ENCODE assay signal across 1 cellular context in the genomic region with DNA sequence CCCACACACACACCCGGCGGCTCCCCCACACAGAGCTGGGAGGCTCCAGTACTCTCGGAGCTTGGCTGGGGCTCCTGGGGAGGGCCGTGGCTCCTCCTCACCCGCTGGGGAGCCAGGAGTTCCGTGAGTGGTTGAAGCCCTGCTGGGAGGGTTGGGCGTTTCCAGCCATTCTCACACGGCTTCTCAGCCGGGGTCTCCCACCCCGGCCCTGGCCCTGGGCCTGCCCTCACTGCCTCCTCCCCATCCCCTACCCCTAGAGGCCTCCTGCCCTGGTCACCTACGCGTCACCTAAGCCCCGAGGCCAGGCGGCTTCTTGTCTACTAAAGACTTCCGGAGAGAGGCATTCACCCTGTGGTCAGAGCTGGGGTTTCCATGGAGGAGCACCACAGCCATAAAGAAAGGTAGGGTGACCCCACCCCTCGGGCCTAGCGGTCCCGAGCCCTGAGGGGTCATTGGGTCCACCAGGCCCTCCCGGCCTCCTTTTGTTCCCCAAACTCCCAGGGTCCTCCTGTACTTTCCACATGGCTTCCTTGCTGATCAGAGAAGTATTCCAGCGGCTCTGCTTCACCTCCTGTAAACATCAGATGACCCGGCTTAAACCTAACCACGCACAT.
TF ChIP-seq lines count a peak whose summit lies in the region.

No MANE protein-coding gene starts in this region.

TF ChIP-seq in HepG2, 621 proteins besides CTCF, POLR2A, EP300 and RAD21 (continued from another document and continues in another):
- TF ChIP-seq, protein P1, sequence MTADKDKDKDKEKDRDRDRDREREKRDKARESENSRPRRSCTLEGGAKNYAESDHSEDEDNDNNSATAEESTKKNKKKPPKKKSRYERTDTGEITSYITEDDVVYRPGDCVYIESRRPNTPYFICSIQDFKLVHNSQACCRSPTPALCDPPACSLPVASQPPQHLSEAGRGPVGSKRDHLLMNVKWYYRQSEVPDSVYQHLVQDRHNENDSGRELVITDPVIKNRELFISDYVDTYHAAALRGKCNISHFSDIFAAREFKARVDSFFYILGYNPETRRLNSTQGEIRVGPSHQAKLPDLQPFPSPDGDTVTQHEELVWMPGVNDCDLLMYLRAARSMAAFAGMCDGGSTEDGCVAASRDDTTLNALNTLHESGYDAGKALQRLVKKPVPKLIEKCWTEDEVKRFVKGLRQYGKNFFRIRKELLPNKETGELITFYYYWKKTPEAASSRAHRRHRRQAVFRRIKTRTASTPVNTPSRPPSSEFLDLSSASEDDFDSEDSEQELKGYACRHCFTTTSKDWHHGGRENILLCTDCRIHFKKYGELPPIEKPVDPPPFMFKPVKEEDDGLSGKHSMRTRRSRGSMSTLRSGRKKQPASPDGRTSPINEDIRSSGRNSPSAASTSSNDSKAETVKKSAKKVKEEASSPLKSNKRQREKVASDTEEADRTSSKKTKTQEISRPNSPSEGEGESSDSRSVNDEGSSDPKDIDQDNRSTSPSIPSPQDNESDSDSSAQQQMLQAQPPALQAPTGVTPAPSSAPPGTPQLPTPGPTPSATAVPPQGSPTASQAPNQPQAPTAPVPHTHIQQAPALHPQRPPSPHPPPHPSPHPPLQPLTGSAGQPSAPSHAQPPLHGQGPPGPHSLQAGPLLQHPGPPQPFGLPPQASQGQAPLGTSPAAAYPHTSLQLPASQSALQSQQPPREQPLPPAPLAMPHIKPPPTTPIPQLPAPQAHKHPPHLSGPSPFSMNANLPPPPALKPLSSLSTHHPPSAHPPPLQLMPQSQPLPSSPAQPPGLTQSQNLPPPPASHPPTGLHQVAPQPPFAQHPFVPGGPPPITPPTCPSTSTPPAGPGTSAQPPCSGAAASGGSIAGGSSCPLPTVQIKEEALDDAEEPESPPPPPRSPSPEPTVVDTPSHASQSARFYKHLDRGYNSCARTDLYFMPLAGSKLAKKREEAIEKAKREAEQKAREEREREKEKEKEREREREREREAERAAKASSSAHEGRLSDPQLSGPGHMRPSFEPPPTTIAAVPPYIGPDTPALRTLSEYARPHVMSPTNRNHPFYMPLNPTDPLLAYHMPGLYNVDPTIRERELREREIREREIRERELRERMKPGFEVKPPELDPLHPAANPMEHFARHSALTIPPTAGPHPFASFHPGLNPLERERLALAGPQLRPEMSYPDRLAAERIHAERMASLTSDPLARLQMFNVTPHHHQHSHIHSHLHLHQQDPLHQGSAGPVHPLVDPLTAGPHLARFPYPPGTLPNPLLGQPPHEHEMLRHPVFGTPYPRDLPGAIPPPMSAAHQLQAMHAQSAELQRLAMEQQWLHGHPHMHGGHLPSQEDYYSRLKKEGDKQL (CRISPR knock-in tag; IDR thresholded peaks at IDR 0.05; ENCODE audit: low read depth) = no peak
- TF ChIP-seq, protein P2, sequence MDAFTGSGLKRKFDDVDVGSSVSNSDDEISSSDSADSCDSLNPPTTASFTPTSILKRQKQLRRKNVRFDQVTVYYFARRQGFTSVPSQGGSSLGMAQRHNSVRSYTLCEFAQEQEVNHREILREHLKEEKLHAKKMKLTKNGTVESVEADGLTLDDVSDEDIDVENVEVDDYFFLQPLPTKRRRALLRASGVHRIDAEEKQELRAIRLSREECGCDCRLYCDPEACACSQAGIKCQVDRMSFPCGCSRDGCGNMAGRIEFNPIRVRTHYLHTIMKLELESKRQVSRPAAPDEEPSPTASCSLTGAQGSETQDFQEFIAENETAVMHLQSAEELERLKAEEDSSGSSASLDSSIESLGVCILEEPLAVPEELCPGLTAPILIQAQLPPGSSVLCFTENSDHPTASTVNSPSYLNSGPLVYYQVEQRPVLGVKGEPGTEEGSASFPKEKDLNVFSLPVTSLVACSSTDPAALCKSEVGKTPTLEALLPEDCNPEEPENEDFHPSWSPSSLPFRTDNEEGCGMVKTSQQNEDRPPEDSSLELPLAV (CRISPR knock-in tag; conservative IDR thresholded peaks at IDR 0.05; ENCODE audit: low read depth) = no peak
- TF ChIP-seq, protein P3, sequence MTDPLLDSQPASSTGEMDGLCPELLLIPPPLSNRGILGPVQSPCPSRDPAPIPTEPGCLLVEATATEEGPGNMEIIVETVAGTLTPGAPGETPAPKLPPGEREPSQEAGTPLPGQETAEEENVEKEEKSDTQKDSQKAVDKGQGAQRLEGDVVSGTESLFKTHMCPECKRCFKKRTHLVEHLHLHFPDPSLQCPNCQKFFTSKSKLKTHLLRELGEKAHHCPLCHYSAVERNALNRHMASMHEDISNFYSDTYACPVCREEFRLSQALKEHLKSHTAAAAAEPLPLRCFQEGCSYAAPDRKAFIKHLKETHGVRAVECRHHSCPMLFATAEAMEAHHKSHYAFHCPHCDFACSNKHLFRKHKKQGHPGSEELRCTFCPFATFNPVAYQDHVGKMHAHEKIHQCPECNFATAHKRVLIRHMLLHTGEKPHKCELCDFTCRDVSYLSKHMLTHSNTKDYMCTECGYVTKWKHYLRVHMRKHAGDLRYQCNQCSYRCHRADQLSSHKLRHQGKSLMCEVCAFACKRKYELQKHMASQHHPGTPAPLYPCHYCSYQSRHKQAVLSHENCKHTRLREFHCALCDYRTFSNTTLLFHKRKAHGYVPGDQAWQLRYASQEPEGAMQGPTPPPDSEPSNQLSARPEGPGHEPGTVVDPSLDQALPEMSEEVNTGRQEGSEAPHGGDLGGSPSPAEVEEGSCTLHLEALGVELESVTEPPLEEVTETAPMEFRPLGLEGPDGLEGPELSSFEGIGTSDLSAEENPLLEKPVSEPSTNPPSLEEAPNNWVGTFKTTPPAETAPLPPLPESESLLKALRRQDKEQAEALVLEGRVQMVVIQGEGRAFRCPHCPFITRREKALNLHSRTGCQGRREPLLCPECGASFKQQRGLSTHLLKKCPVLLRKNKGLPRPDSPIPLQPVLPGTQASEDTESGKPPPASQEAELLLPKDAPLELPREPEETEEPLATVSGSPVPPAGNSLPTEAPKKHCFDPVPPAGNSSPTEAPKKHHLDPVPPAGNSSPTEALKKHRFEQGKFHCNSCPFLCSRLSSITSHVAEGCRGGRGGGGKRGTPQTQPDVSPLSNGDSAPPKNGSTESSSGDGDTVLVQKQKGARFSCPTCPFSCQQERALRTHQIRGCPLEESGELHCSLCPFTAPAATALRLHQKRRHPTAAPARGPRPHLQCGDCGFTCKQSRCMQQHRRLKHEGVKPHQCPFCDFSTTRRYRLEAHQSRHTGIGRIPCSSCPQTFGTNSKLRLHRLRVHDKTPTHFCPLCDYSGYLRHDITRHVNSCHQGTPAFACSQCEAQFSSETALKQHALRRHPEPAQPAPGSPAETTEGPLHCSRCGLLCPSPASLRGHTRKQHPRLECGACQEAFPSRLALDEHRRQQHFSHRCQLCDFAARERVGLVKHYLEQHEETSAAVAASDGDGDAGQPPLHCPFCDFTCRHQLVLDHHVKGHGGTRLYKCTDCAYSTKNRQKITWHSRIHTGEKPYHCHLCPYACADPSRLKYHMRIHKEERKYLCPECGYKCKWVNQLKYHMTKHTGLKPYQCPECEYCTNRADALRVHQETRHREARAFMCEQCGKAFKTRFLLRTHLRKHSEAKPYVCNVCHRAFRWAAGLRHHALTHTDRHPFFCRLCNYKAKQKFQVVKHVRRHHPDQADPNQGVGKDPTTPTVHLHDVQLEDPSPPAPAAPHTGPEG (CRISPR knock-in tag; IDR thresholded peaks at IDR 0.05) = no peak
- TF ChIP-seq, protein P4, sequence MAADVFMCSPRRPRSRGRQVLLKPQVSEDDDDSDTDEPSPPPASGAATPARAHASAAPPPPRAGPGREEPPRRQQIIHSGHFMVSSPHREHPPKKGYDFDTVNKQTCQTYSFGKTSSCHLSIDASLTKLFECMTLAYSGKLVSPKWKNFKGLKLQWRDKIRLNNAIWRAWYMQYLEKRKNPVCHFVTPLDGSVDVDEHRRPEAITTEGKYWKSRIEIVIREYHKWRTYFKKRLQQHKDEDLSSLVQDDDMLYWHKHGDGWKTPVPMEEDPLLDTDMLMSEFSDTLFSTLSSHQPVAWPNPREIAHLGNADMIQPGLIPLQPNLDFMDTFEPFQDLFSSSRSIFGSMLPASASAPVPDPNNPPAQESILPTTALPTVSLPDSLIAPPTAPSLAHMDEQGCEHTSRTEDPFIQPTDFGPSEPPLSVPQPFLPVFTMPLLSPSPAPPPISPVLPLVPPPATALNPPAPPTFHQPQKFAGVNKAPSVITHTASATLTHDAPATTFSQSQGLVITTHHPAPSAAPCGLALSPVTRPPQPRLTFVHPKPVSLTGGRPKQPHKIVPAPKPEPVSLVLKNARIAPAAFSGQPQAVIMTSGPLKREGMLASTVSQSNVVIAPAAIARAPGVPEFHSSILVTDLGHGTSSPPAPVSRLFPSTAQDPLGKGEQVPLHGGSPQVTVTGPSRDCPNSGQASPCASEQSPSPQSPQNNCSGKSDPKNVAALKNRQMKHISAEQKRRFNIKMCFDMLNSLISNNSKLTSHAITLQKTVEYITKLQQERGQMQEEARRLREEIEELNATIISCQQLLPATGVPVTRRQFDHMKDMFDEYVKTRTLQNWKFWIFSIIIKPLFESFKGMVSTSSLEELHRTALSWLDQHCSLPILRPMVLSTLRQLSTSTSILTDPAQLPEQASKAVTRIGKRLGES (CRISPR knock-in tag; IDR thresholded peaks at IDR 0.05; ENCODE audit: borderline replicate concordance) = no peak
- TF ChIP-seq, protein P5, sequence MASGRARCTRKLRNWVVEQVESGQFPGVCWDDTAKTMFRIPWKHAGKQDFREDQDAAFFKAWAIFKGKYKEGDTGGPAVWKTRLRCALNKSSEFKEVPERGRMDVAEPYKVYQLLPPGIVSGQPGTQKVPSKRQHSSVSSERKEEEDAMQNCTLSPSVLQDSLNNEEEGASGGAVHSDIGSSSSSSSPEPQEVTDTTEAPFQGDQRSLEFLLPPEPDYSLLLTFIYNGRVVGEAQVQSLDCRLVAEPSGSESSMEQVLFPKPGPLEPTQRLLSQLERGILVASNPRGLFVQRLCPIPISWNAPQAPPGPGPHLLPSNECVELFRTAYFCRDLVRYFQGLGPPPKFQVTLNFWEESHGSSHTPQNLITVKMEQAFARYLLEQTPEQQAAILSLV (CRISPR knock-in tag; IDR thresholded peaks at IDR 0.05; ENCODE audit: borderline replicate concordance) = peak; percentile 22; the same call in 1 of the 2 replicates
- TF ChIP-seq ZSCAN25 (CRISPR knock-in tag; IDR thresholded peaks at IDR 0.05) = no peak
- TF ChIP-seq, protein P6, sequence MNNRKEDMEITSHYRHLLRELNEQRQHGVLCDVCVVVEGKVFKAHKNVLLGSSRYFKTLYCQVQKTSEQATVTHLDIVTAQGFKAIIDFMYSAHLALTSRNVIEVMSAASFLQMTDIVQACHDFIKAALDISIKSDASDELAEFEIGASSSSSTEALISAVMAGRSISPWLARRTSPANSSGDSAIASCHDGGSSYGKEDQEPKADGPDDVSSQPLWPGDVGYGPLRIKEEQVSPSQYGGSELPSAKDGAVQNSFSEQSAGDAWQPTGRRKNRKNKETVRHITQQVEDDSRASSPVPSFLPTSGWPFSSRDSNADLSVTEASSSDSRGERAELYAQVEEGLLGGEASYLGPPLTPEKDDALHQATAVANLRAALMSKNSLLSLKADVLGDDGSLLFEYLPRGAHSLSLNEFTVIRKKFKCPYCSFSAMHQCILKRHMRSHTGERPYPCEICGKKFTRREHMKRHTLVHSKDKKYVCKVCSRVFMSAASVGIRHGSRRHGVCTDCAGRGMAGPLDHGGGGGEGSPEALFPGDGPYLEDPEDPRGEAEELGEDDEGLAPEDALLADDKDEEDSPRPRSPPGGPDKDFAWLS (CRISPR knock-in tag; IDR thresholded peaks at IDR 0.05; ENCODE audit: borderline replicate concordance) = no peak
- TF ChIP-seq ZFP41 (CRISPR knock-in tag; IDR thresholded peaks at IDR 0.05; ENCODE audit: borderline replicate concordance) = peak; percentile 37; the same call in 1 of the 2 replicates
- TF ChIP-seq, protein P7, sequence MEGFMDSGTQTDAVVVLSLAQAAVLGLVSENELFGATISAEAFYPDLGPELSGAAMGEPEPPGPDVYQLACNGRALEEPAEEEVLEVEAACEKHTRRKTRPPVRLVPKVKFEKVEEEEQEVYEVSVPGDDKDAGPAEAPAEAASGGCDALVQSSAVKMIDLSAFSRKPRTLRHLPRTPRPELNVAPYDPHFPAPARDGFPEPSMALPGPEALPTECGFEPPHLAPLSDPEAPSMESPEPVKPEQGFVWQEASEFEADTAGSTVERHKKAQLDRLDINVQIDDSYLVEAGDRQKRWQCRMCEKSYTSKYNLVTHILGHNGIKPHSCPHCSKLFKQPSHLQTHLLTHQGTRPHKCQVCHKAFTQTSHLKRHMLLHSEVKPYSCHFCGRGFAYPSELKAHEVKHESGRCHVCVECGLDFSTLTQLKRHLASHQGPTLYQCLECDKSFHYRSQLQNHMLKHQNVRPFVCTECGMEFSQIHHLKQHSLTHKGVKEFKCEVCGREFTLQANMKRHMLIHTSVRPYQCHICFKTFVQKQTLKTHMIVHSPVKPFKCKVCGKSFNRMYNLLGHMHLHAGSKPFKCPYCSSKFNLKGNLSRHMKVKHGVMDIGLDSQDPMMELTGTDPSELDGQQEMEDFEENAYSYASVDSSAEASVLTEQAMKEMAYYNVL (CRISPR knock-in tag; IDR thresholded peaks at IDR 0.05; ENCODE audit: borderline replicate concordance) = peak; percentile 71; the same call in 1 of the 2 replicates
- TF ChIP-seq, protein P8, sequence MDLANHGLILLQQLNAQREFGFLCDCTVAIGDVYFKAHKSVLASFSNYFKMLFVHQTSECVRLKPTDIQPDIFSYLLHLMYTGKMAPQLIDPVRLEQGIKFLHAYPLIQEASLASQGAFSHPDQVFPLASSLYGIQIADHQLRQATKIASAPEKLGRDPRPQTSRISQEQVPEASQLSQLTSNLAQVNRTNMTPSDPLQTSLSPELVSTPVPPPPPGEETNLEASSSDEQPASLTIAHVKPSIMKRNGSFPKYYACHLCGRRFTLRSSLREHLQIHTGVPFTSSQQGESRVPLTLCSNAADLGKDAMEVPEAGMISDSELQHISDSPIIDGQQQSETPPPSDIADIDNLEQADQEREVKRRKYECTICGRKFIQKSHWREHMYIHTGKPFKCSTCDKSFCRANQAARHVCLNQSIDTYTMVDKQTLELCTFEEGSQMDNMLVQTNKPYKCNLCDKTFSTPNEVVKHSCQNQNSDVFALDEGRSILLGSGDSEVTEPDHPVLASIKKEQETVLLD (CRISPR knock-in tag; IDR thresholded peaks at IDR 0.05; ENCODE audit: low read depth) = no peak
- TF ChIP-seq NCOA1 (CRISPR knock-in tag; IDR thresholded peaks at IDR 0.05) = 0 out of 2 replicates have a peak, but pooled peaks have one; percentile 76
- TF ChIP-seq ZBTB20 (CRISPR knock-in tag; IDR thresholded peaks at IDR 0.05; ENCODE audit: borderline replicate concordance, low read depth) = no peak; the same call in 1 of the 2 replicates
- TF ChIP-seq HNRNPLL (IDR thresholded peaks at IDR 0.05; ENCODE audit: low read depth, low read length, poor library complexity, severe bottlenecking) = peak; percentile 39
- no peak for TF ChIP-seq TBP (CRISPR knock-in tag; IDR thresholded peaks at IDR 0.05)
- TF ChIP-seq, protein P9, sequence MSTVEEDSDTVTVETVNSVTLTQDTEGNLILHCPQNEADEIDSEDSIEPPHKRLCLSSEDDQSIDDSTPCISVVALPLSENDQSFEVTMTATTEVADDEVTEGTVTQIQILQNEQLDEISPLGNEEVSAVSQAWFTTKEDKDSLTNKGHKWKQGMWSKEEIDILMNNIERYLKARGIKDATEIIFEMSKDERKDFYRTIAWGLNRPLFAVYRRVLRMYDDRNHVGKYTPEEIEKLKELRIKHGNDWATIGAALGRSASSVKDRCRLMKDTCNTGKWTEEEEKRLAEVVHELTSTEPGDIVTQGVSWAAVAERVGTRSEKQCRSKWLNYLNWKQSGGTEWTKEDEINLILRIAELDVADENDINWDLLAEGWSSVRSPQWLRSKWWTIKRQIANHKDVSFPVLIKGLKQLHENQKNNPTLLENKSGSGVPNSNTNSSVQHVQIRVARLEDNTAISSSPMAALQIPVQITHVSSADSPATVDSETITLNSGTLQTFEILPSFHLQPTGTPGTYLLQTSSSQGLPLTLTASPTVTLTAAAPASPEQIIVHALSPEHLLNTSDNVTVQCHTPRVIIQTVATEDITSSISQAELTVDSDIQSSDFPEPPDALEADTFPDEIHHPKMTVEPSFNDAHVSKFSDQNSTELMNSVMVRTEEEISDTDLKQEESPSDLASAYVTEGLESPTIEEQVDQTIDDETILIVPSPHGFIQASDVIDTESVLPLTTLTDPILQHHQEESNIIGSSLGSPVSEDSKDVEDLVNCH (CRISPR knock-in tag; IDR thresholded peaks at IDR 0.05) = no peak
- TF ChIP-seq MEIS2 (CRISPR knock-in tag; IDR thresholded peaks at IDR 0.05) = no peak
- no peak for TF ChIP-seq CBX2 (IDR thresholded peaks at IDR 0.05; ENCODE audit: low read depth, low read length)
- no peak for TF ChIP-seq CBX2 (CRISPR knock-in tag; IDR thresholded peaks at IDR 0.05; ENCODE audit: low read depth)
- TF ChIP-seq ZNF616 (CRISPR knock-in tag; IDR thresholded peaks at IDR 0.05; ENCODE audit: low read depth) = 0 out of 2 replicates have a peak, but pooled peaks have one; percentile 49
